ENCODE assay signal across 8 cellular contexts in the genomic region with DNA sequence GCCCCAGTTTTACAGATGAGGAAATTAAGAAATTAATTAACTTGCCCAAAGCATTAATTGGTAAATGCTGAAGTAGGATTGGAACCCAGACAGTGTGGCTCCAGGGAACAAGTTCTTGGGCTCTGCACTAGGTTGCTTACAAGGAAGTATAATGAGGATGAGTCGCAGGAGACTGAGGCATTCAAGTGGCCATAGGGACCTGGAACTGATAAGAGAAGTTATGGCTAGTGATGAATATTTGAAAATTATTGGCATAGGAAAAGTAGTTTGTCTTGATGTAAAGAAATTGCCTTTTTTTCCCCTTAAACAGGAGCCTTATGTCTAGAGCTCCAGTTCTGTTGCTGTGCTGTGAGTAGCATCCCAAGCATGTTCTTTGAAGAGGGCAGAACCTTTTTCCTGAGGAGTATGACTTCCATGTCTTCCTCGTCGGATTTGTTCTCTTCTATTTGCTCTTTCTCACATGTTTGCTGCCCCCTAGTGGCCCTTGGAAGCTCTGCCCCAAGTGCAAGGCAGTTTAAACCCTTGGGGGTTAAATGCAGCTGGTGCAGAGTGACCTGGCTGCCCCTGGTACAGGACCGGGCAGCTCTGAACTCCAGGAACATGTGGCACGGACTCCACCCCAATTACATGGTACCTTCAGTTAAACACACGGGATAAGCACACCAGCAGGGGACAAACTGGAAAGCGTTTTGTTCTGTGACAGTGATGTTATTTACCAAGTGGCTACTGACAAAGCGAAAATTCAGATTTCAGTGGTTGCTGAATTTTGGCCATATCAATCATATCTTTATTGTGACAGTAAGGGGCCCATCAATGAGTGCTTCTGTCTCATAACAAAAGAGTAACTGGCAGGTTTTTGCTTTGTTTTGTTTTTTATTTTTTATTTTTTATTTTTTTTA.
A peak's percentile ranks its signal among the peaks of the same experiment; 100 is the strongest.
DNase-seq lines count a peak whose midpoint lies in the region; ATAC-seq and TF ChIP-seq lines count a peak whose summit lies in the region.

No MANE protein-coding gene starts in this region.

- DNase-seq in CD1c-positive myeloid dendritic cell (ENCODE audit: extremely low spot score) (peak; percentile 77), HuH-7.5 (ENCODE audit: low spot score) (peak; percentile 33), PC-3 (peak; percentile 88), activated T-cell treated with anti-CD3 and anti-CD28 coated beads for 48 hours (ENCODE audit: low read depth) (peak; percentile 39), fibroblast of lung (ENCODE audit: low read depth in 2 of 2) (peak; percentile 76 to 92)
- peak; percentile 73 for DNase-seq in stimulated activated naive CD8-positive, alpha-beta T cell treated with anti-CD3 and anti-CD28 coated beads, Interleukin-15, Interleukin-2, amounts not matched to agents 100 U/mL and 50 U/mL, for 24 hours

- H3F3A ChIP-seq in PC-3 (ENCODE audit: low read length, unreplicated experiment) (no peaks in the 10 kb centered on the region), neural cell (ENCODE audit: insufficient read depth, low read length, poor library complexity, severe bottlenecking) (no peaks in the 10 kb centered on the region)

- no peaks in the 10 kb centered on the region for H3K4me1 ChIP-seq in PC-3 (ENCODE audit: insufficient read depth, low read length)
- no peaks in the 10 kb centered on the region for H3K4me1 ChIP-seq in fibroblast of lung (ENCODE audit: control insufficient read depth, extremely low read depth, insufficient read depth, low read length)

- H3K9me2 ChIP-seq in PC-3 (replicated peaks; ENCODE audit: low read length) (no peaks in the 10 kb centered on the region), neural cell (ENCODE audit: insufficient read depth, low read length) (no peaks in the 10 kb centered on the region)

- TF ChIP-seq CTCF in PC-3 (conservative IDR thresholded peaks at IDR 0.05; ENCODE audit: low read depth, low read length) (peak; percentile 97), fibroblast of lung (conservative IDR thresholded peaks at IDR 0.05 in 1 of 2, IDR thresholded peaks at IDR 0.05 in 1 of 2; ENCODE audit: low read depth in 1 of 2, low read length in 2 of 2) (peak; percentile 96), neural cell (IDR thresholded peaks at IDR 0.05; ENCODE audit: poor library complexity, severe bottlenecking) (peak; percentile 68)

- POLR2A ChIA-PET in PC-3 (lab: Charles Lee; ENCODE audit: unreplicated experiment) = interaction anchor here (0.5 to 0.6 kb wide), 2 partner anchors 33 to 191 kb away, joined by 3 to 4 read pairs; no protein-coding TSS in a partner anchor

- H3K79me2 ChIP-seq in PC-3 (ENCODE audit: low read length) (no peaks in the 10 kb centered on the region), fibroblast of lung (ENCODE audit: control insufficient read depth, insufficient read depth, low read length) (no peaks in the 10 kb centered on the region), neural cell (replicated peaks; ENCODE audit: insufficient read depth, low read length) (no peaks in the 10 kb centered on the region)

- H3K36me3 ChIP-seq in PC-3 (ENCODE audit: low read depth, low read length) (no peaks in the 10 kb centered on the region), fibroblast of lung (ENCODE audit: control insufficient read depth, insufficient read depth, low read length) (no peaks in the 10 kb centered on the region), neural cell (ENCODE audit: insufficient read depth, low read length) (no peaks in the 10 kb centered on the region)

- H3K4me2 ChIP-seq in PC-3 (ENCODE audit: low read length) = no peak overlapping the region
- H3K4me2 ChIP-seq in fibroblast of lung (ENCODE audit: extremely low read depth, insufficient read depth, low read length) = no peak overlapping the region
- no peak overlapping the region for H3K4me2 ChIP-seq in neural cell (ENCODE audit: low read length)

- H3K27ac ChIP-seq in PC-3 (ENCODE audit: low read length) (no peak overlapping the region), fibroblast of lung (ENCODE audit: insufficient read depth, low read length) (no peak overlapping the region), neural cell (ENCODE audit: low read length) (no peak overlapping the region)

- H3K9me3 ChIP-seq in PC-3 (ENCODE audit: low read length) (no peaks in the 10 kb centered on the region), fibroblast of lung (ENCODE audit: control insufficient read depth, insufficient read depth, low read depth, low read length) (no peaks in the 10 kb centered on the region), neural cell (ENCODE audit: low read length) (no peaks in the 10 kb centered on the region)

- H3K27me3 ChIP-seq in PC-3 (ENCODE audit: low read length) (no peaks in the 10 kb centered on the region), fibroblast of lung (ENCODE audit: control insufficient read depth, insufficient read depth, low read length) (no peaks in the 10 kb centered on the region), neural cell (ENCODE audit: insufficient read depth, low read depth, low read length) (no peaks in the 10 kb centered on the region)

- CTCF ChIA-PET in PC-3 (lab: Charles Lee) = interaction anchor here (0.9 to 1.0 kb wide), 2 partner anchors 320 to 329 kb away, joined by 4 to 11 read pairs; a partner anchor contains a TSS

- H3K9ac ChIP-seq in PC-3 (ENCODE audit: low read length) (no peak overlapping the region), fibroblast of lung (ENCODE audit: insufficient read depth, low read length) (no peak overlapping the region), neural cell (ENCODE audit: low read length) (no peak overlapping the region)

- intact Hi-C loops in PC-3 (cut with micrococcal nuclease) = loop anchor here (1.0 to 5.0 kb wide), 4 partner anchors 49 to 320 kb away; no protein-coding TSS in a partner anchor

- no TSS peak for BruUV-seq in PC-3 (replicated peaks; lab: Mats Ljungman, UMichigan)

- ATAC-seq in GM19372 (IDR thresholded peaks at IDR 0.05; ENCODE audit: low read depth, unreplicated experiment) (peak; percentile 78), PC-3 (peak; percentile 99)
- ATAC-seq in stimulated activated naive CD8-positive, alpha-beta T cell treated with anti-CD3 and anti-CD28 coated beads, Interleukin-15, Interleukin-2, amounts not matched to agents 100 U/mL and 50 U/mL, for 24 hours = peak; percentile 52

- H3K4me3 ChIP-seq in PC-3 (ENCODE audit: low read length) = no peak overlapping the region
- no peak overlapping the region for H3K4me3 ChIP-seq in fibroblast of lung (replicated peaks in 1 of 4; ENCODE audit: control extremely low read depth in 1 of 4, insufficient read depth in 1 of 4, low read depth in 3 of 4, low read length in 4 of 4)
- no peak overlapping the region for H3K4me3 ChIP-seq in neural cell (ENCODE audit: low read length)

- TF ChIP-seq RAD21 in neural cell (conservative IDR thresholded peaks at IDR 0.05) = peak; percentile 62

- TF ChIP-seq EP300 in neural cell (conservative IDR thresholded peaks at IDR 0.05; ENCODE audit: poor library complexity, severe bottlenecking) = no peak

- H2AFZ ChIP-seq in PC-3 (ENCODE audit: low read length) = no peak overlapping the region
- H2AFZ ChIP-seq in fibroblast of lung (ENCODE audit: low read length) = no peak overlapping the region
- H2AFZ ChIP-seq in neural cell (ENCODE audit: low read depth, low read length) = no peak overlapping the region

- H4K20me1 ChIP-seq in PC-3 (ENCODE audit: low read length) (no peaks in the 10 kb centered on the region), fibroblast of lung (ENCODE audit: control insufficient read depth, extremely low read depth, insufficient read depth, low read length) (no peaks in the 10 kb centered on the region), neural cell (ENCODE audit: insufficient read depth) (no peaks in the 10 kb centered on the region)

TF ChIP-seq in neural cell, 6 proteins besides CTCF, POLR2A, EP300 and RAD21:
- peak; percentile 61 for TF ChIP-seq SMC3 (conservative IDR thresholded peaks at IDR 0.05; ENCODE audit: poor library complexity)
- no peak for TF ChIP-seq TAF1 (IDR thresholded peaks at IDR 0.05; ENCODE audit: low read depth)
- no peak for TF ChIP-seq EZH2 (IDR thresholded peaks at IDR 0.05; ENCODE audit: borderline replicate concordance, insufficient read depth, low read length, poor library complexity, severe bottlenecking)
- no peak for TF ChIP-seq POLR2AphosphoS5 (IDR thresholded peaks at IDR 0.05)
- TF ChIP-seq, protein P1, sequence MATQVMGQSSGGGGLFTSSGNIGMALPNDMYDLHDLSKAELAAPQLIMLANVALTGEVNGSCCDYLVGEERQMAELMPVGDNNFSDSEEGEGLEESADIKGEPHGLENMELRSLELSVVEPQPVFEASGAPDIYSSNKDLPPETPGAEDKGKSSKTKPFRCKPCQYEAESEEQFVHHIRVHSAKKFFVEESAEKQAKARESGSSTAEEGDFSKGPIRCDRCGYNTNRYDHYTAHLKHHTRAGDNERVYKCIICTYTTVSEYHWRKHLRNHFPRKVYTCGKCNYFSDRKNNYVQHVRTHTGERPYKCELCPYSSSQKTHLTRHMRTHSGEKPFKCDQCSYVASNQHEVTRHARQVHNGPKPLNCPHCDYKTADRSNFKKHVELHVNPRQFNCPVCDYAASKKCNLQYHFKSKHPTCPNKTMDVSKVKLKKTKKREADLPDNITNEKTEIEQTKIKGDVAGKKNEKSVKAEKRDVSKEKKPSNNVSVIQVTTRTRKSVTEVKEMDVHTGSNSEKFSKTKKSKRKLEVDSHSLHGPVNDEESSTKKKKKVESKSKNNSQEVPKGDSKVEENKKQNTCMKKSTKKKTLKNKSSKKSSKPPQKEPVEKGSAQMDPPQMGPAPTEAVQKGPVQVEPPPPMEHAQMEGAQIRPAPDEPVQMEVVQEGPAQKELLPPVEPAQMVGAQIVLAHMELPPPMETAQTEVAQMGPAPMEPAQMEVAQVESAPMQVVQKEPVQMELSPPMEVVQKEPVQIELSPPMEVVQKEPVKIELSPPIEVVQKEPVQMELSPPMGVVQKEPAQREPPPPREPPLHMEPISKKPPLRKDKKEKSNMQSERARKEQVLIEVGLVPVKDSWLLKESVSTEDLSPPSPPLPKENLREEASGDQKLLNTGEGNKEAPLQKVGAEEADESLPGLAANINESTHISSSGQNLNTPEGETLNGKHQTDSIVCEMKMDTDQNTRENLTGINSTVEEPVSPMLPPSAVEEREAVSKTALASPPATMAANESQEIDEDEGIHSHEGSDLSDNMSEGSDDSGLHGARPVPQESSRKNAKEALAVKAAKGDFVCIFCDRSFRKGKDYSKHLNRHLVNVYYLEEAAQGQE (IDR thresholded peaks at IDR 0.05; ENCODE audit: borderline replicate concordance) = no peak

Comparison
In these comparisons a context has a peak if more than half of its experiments do, and no peak if none do; other contexts are left out.
1. DNase-seq: peak in every context shown above with its lines; median percentile 88 in PC-3; 84 in fibroblast of lung; 77 in CD1c-positive myeloid dendritic cell; 73 in stimulated activated naive CD8-positive, alpha-beta T cell treated with anti-CD3 and anti-CD28 coated beads, Interleukin-15, Interleukin-2, amounts not matched to agents 100 U/mL and 50 U/mL, for 24 hours; 39 in activated T-cell treated with anti-CD3 and anti-CD28 coated beads for 48 hours; 33 in HuH-7.5.